Comparison of ENCODE assay signal across 8 cellular contexts in the genomic region with DNA sequence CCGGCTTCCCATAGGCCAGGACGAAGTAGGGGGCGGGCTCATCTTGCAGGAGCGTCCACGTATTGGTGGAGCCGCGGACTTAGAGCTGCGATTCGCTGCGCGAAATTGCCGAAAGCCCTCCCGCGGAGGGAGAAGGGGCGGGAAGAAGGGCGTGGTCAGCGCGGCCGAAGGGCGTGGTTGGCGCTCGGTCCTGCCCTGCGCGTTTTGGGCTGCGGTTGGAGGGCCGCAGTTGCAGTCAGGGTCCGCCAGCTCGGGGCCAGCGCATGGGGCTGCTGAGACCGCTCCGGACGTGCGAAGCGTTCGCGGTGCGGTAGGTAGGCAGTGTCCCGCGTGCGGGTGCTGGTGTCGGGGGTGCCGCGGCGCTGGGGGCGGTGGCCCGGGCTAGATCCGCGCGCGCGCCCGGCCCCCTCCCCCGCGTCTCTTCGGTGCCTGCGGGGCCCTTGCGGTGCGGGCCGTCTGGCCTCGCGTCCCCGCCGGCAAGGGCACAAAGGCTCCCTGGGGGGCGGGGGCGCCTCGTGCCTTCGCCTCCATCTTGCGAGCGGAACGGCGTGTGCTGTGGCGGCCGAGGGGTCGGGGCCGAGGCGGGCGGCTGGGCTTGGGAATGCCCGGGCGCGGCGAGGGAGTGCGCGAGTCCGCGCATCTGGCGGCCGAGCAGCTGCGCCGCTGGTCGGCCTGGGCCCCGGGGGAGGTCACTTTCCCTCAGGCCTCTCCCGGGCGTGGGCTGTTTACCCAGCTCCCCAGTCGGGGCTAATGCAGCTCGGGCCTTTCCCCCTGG. TPM values are rescaled to one million over a fixed set of nuclear protein-coding genes. Genes with fewer than 3 reads are reported as not detected.
DNase-seq lines count a peak whose midpoint lies in the region; ATAC-seq and TF ChIP-seq lines count a peak whose summit lies in the region.

A gene with protein sequence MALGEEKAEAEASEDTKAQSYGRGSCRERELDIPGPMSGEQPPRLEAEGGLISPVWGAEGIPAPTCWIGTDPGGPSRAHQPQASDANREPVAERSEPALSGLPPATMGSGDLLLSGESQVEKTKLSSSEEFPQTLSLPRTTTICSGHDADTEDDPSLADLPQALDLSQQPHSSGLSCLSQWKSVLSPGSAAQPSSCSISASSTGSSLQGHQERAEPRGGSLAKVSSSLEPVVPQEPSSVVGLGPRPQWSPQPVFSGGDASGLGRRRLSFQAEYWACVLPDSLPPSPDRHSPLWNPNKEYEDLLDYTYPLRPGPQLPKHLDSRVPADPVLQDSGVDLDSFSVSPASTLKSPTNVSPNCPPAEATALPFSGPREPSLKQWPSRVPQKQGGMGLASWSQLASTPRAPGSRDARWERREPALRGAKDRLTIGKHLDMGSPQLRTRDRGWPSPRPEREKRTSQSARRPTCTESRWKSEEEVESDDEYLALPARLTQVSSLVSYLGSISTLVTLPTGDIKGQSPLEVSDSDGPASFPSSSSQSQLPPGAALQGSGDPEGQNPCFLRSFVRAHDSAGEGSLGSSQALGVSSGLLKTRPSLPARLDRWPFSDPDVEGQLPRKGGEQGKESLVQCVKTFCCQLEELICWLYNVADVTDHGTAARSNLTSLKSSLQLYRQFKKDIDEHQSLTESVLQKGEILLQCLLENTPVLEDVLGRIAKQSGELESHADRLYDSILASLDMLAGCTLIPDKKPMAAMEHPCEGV (plus strand): TSS at position 202 of the 775 bp plus-strand sequence. CDS start 13,029 bp downstream, outside the sequence.

- no peaks in the 10 kb centered on the region for H4K20me1 ChIP-seq in fibroblast of lung (ENCODE audit: control insufficient read depth, extremely low read depth, insufficient read depth, low read length)

- peak within 1 kb of the TSS; percentile 24 for H3K27ac ChIP-seq in fibroblast of lung (ENCODE audit: insufficient read depth, low read length)

- peak within 1 kb of the TSS; percentile 76 for H2AFZ ChIP-seq in fibroblast of lung (ENCODE audit: low read length)

- H3K9me3 Mint-ChIP-seq in activated T-helper 17 cell treated with anti-CD3 and anti-CD28 coated beads, Interleukin-2, amount 50 U/mL, for 72 hours: no peaks in the 10 kb centered on the region
- H3K9me3 Mint-ChIP-seq in naive B cell: peaks cover 0 to under 1% (median 0%) of the 10 kb centered on the region in 7 donors
- no peaks in the 10 kb centered on the region for H3K9me3 Mint-ChIP-seq in stimulated activated effector memory CD8-positive, alpha-beta T cell treated with anti-CD3 and anti-CD28 coated beads, Interleukin-12 subunit alpha, Interleukin-12 subunit beta, amount 100 ng/mL, for 72 hours

- no peaks in the 10 kb centered on the region for H3K27me3 ChIP-seq in fibroblast of lung (ENCODE audit: control insufficient read depth, insufficient read depth, low read length)

- ATAC-seq in activated T-helper 17 cell treated with anti-CD3 and anti-CD28 coated beads, Interleukin-2, amount 50 U/mL, for 72 hours (replicated peaks): peak; percentile 96
- ATAC-seq in naive B cell (ENCODE audit: low read depth in 2 of 2): peak; percentile 84
- ATAC-seq in stimulated activated effector memory CD8-positive, alpha-beta T cell treated with anti-CD3 and anti-CD28 coated beads, Interleukin-12 subunit alpha, Interleukin-12 subunit beta, amount 100 ng/mL, for 72 hours: peak; percentile 95

- TF ChIP-seq CTCF in fibroblast of lung (conservative IDR thresholded peaks at IDR 0.05 in 1 of 2, IDR thresholded peaks at IDR 0.05 in 1 of 2; ENCODE audit: low read depth in 1 of 2, low read length in 2 of 2): no peak

- DNase-seq in EH (ENCODE audit: low read depth): peak; percentile 97
- DNase-seq in GOT3 (lab: John Stamatoyannopoulos, UW): peak; percentile 88
- DNase-seq in LHCN-M2 (ENCODE audit: low read depth): peak; percentile 96
- peak; percentile 96 for DNase-seq in RPMI7951 (ENCODE audit: low read depth)
- DNase-seq in fibroblast of lung (ENCODE audit: low read depth in 2 of 2): peak; percentile 96 to 97
- peak; percentile 97 for DNase-seq in naive B cell
- DNase-seq in stimulated activated effector memory CD8-positive, alpha-beta T cell treated with anti-CD3 and anti-CD28 coated beads, Interleukin-12 subunit alpha, Interleukin-12 subunit beta, amount 100 ng/mL, for 72 hours (ENCODE audit: low spot score in 2 of 2): peak; percentile 93 to 97

- no peaks in the 10 kb centered on the region for H3K27me3 Mint-ChIP-seq in activated T-helper 17 cell treated with anti-CD3 and anti-CD28 coated beads, Interleukin-2, amount 50 U/mL, for 72 hours
- no peaks in the 10 kb centered on the region for H3K27me3 Mint-ChIP-seq in naive B cell

- peaks cover 31% of the 10 kb centered on the region for H3K4me1 Mint-ChIP-seq in activated T-helper 17 cell treated with anti-CD3 and anti-CD28 coated beads, Interleukin-2, amount 50 U/mL, for 72 hours
- H3K4me1 Mint-ChIP-seq in naive B cell: peaks cover 43 to 75% (median 70%) of the 10 kb centered on the region in 3 donors
- peaks cover 48% of the 10 kb centered on the region for H3K4me1 Mint-ChIP-seq in stimulated activated effector memory CD8-positive, alpha-beta T cell treated with anti-CD3 and anti-CD28 coated beads, Interleukin-12 subunit alpha, Interleukin-12 subunit beta, amount 100 ng/mL, for 72 hours

- peak within 1 kb of the TSS; percentile 95 for H3K4me2 ChIP-seq in fibroblast of lung (ENCODE audit: extremely low read depth, insufficient read depth, low read length)

- peaks cover 5% of the 10 kb centered on the region for H3K4me1 ChIP-seq in fibroblast of lung (ENCODE audit: control insufficient read depth, extremely low read depth, insufficient read depth, low read length)

- peaks cover 8% of the 10 kb centered on the region for H3K79me2 ChIP-seq in fibroblast of lung (ENCODE audit: control insufficient read depth, insufficient read depth, low read length)

- H3K36me3 ChIP-seq in fibroblast of lung (ENCODE audit: control insufficient read depth, insufficient read depth, low read length): no peaks in the 10 kb centered on the region

- H3K36me3 Mint-ChIP-seq in activated T-helper 17 cell treated with anti-CD3 and anti-CD28 coated beads, Interleukin-2, amount 50 U/mL, for 72 hours (ENCODE audit: low read depth): no peaks in the 10 kb centered on the region
- peaks cover 0 to 5% of the 10 kb centered on the region in 2 donors for H3K36me3 Mint-ChIP-seq in naive B cell
- H3K36me3 Mint-ChIP-seq in stimulated activated effector memory CD8-positive, alpha-beta T cell treated with anti-CD3 and anti-CD28 coated beads, Interleukin-12 subunit alpha, Interleukin-12 subunit beta, amount 100 ng/mL, for 72 hours: peaks cover 5% of the 10 kb centered on the region

- H3K9me3 ChIP-seq in fibroblast of lung (ENCODE audit: control insufficient read depth, insufficient read depth, low read depth, low read length): no peaks in the 10 kb centered on the region

- H3K27ac Mint-ChIP-seq in activated T-helper 17 cell treated with anti-CD3 and anti-CD28 coated beads, Interleukin-2, amount 50 U/mL, for 72 hours: peak within 1 kb of the TSS; percentile 85
- peak within 1 kb of the TSS; percentile 88 to 99 (median 98) for H3K27ac Mint-ChIP-seq in naive B cell
- peak within 1 kb of the TSS; percentile 64 for H3K27ac Mint-ChIP-seq in stimulated activated effector memory CD8-positive, alpha-beta T cell treated with anti-CD3 and anti-CD28 coated beads, Interleukin-12 subunit alpha, Interleukin-12 subunit beta, amount 100 ng/mL, for 72 hours

- peak within 1 kb of the TSS; percentile 94 for H3K4me3 Mint-ChIP-seq in activated T-helper 17 cell treated with anti-CD3 and anti-CD28 coated beads, Interleukin-2, amount 50 U/mL, for 72 hours
- H3K4me3 Mint-ChIP-seq in naive B cell: peak within 1 kb of the TSS; percentile 85 to 100 (median 98)
- H3K4me3 Mint-ChIP-seq in stimulated activated effector memory CD8-positive, alpha-beta T cell treated with anti-CD3 and anti-CD28 coated beads, Interleukin-12 subunit alpha, Interleukin-12 subunit beta, amount 100 ng/mL, for 72 hours: peak within 1 kb of the TSS; percentile 92

- peak within 1 kb of the TSS; percentile 68 for H3K9ac ChIP-seq in fibroblast of lung (ENCODE audit: insufficient read depth, low read length)

- H3K4me3 ChIP-seq in fibroblast of lung (replicated peaks in 1 of 4; ENCODE audit: control extremely low read depth in 1 of 4, insufficient read depth in 1 of 4, low read depth in 3 of 4, low read length in 4 of 4): peak within 1 kb of the TSS; percentile 66 to 75 (median 69)

RNA-seq across cellular contexts. Expression of the gene that starts here (rescaled TPM):
- total RNA-seq in LHCN-M2 (2014; rRNA removed) (8.4 and 10.3 TPM in 2 replicates), fibroblast of lung (10.5 and 12.7 TPM in 2 replicates)
- polyA plus RNA-seq in LHCN-M2 (2012): 4.1 TPM
- 5.2 and 5.6 TPM in 2 replicates for total RNA-seq in RPMI7951 (2014; rRNA removed; shearing (Covaris generic))
- total RNA-seq in activated T-helper 17 cell treated with anti-CD3 and anti-CD28 coated beads, Interleukin-2, amount 50 U/mL, for 72 hours: 10 to 100 TPM in 1 of 2 donors, 1 to 10 TPM in 1; 6.9 to 10.5 TPM
- polyA plus RNA-seq in fibroblast of lung (5.2 and 8.5 TPM in 2 replicates), naive B cell (ENCODE audit: low read depth in 6 of 6) (10 to 100 TPM; 16.6 to 21.0 (median 18.6) TPM)
- 4.8 and 8.2 TPM in 2 replicates for polyA plus RNA-seq in fibroblast of lung (2012)
- polyA minus RNA-seq in fibroblast of lung (ENCODE audit: low replicate concordance): 13.8 and 15.5 TPM in 2 replicates

Comparison
In these comparisons a context has a peak if more than half of its experiments do, and no peak if none do; other contexts are left out.
1. Peak in every context shown above with its lines: DNase-seq, ATAC-seq, H3K4me3 ChIP-seq and H3K27ac ChIP-seq.